ENCODE assay signal across 25 cellular contexts in genomic region chr1:84350104-84350503, GRCh38. TPM values are rescaled to one million over a fixed set of nuclear protein-coding genes. Genes with fewer than 3 reads are reported as not detected.
"Had no signal": no experiment of that assay in that cellular context is flagged by ENCODE, and none has a peak within 500 bp of the region (broad histone marks: within the 10 kb centered on the region; RNA-seq: fewer than 3 reads in every experiment).

No MANE protein-coding gene starts in this region.

- H3K9me3 Mint-ChIP-seq: naive thymus-derived CD8-positive, alpha-beta T cell; stimulated activated memory B cell treated with anti-CD40 and anti-IgM and Interleukin-4, amounts not matched to agents 10 μg/mL and 1 μg/mL and 100 μg/mL, for 72 hours; stimulated activated naive CD8-positive, alpha-beta T cell treated with anti-CD3 and anti-CD28 coated beads, Interleukin-15, Interleukin-2, amounts not matched to agents 100 ng/mL and 50 ng/mL, for 24 hours had no signal

- ATAC-seq: esophagus mucosa; gastroesophageal sphincter; naive thymus-derived CD8-positive, alpha-beta T cell; sciatic nerve; stimulated activated memory B cell treated with anti-CD40 and anti-IgM and Interleukin-4, amounts not matched to agents 10 μg/mL and 1 μg/mL and 100 μg/mL, for 72 hours had no signal

- H3K4me1 Mint-ChIP-seq: stimulated activated memory B cell treated with anti-CD40 and anti-IgM and Interleukin-4, amounts not matched to agents 10 μg/mL and 1 μg/mL and 100 μg/mL, for 72 hours had no signal

- H3K27ac ChIP-seq: gastroesophageal sphincter, neutrophil, spleen had no signal

- H3K4me3 Mint-ChIP-seq: naive thymus-derived CD8-positive, alpha-beta T cell; stimulated activated memory B cell treated with anti-CD40 and anti-IgM and Interleukin-4, amounts not matched to agents 10 μg/mL and 1 μg/mL and 100 μg/mL, for 72 hours; stimulated activated naive CD8-positive, alpha-beta T cell treated with anti-CD3 and anti-CD28 coated beads, Interleukin-15, Interleukin-2, amounts not matched to agents 100 ng/mL and 50 ng/mL, for 24 hours had no signal

- H3K27ac Mint-ChIP-seq: stimulated activated memory B cell treated with anti-CD40 and anti-IgM and Interleukin-4, amounts not matched to agents 10 μg/mL and 1 μg/mL and 100 μg/mL, for 72 hours; stimulated activated naive CD8-positive, alpha-beta T cell treated with anti-CD3 and anti-CD28 coated beads, Interleukin-15, Interleukin-2, amounts not matched to agents 100 ng/mL and 50 ng/mL, for 24 hours had no signal

- H3K27me3 Mint-ChIP-seq: stimulated activated memory B cell treated with anti-CD40 and anti-IgM and Interleukin-4, amounts not matched to agents 10 μg/mL and 1 μg/mL and 100 μg/mL, for 72 hours had no signal

- H3K4me1 ChIP-seq: spleen had no signal

- H3K36me3 Mint-ChIP-seq: naive thymus-derived CD8-positive, alpha-beta T cell; stimulated activated memory B cell treated with anti-CD40 and anti-IgM and Interleukin-4, amounts not matched to agents 10 μg/mL and 1 μg/mL and 100 μg/mL, for 72 hours had no signal

- DNase-seq: cortex of kidney; effector memory CD4-positive, alpha-beta T cell; kidney; naive thymus-derived CD8-positive, alpha-beta T cell; posterior cingulate gyrus; spleen; stimulated activated CD4-positive, alpha-beta T cell treated with anti-CD3 and anti-CD28 coated beads, Interleukin-15, amount 100 ng/mL, for 24 hours; stimulated activated CD4-positive, alpha-beta T cell treated with anti-CD3 and anti-CD28 coated beads, Interleukin-1b, Interleukin-23, amount 100 ng/mL, for 48 hours; stimulated activated CD4-positive, alpha-beta T cell treated with anti-CD3 and anti-CD28 coated beads, Interleukin-4, amount 100 ng/mL, for 24 hours; trophoblast cell had no signal

- H3K36me3 ChIP-seq: gastroesophageal sphincter, neutrophil, spleen had no signal

- H3K27me3 ChIP-seq: gastroesophageal sphincter, neutrophil, spleen had no signal

- H3K4me3 ChIP-seq: gastroesophageal sphincter, spleen had no signal

RNA-seq across cellular contexts. Expression of gene DNASE2B, which starts 48.2 kb away (rescaled TPM):
- total RNA-seq: chondrocyte; esophagus mucosa; fibroblast of lung; gastroesophageal sphincter; kidney; liver; lung microvascular endothelial cell; mononuclear cell; naive thymus-derived CD8-positive, alpha-beta T cell; osteoblast; pulmonary artery endothelial cell; sciatic nerve; skeletal muscle tissue; urinary bladder had no signal
- polyA plus RNA-seq: fibroblast of lung; liver; naive thymus-derived CD8-positive, alpha-beta T cell; urinary bladder had no signal
